ENCODE assay signal across 18 cellular contexts in the genomic region with DNA sequence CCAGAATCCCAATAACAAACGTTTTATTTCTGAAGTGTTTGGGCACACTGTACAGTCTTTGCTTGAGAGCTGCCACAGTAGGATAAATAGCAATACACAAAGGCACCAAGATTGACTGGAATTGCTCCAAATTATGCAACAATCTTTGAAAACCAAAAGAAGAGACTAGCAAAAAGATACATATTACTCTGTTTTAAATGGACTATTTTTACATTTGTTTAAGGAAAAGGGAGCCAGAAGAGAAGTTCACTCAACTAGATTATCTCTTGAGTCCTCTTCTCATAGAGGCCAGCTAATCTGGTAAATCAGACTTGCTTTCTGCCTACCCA.
DNase-seq lines count a peak whose midpoint lies in the region; ATAC-seq, FAIRE-seq and TF ChIP-seq lines count a peak whose summit lies in the region.
"Had no signal": no experiment of that assay in that cellular context is flagged by ENCODE, and none has a peak within 500 bp of the region (broad histone marks: within the 10 kb centered on the region; RNA-seq: fewer than 3 reads in every experiment).

No MANE protein-coding gene starts in this region.

- no peak for TF ChIP-seq RAD21 in K562 (CRISPR knock-in tag; conservative IDR thresholded peaks at IDR 0.05 in 1 of 2, IDR thresholded peaks at IDR 0.05 in 1 of 2)

- H3K27me3 Mint-ChIP-seq in glutamatergic neuron (ENCODE audit: unreplicated experiment), result peaks cover 1% of the 10 kb centered on the region

- no peaks in the 10 kb centered on the region for H3K27me3 ChIP-seq in heart right ventricle
- H3K27me3 ChIP-seq in K562 (ENCODE audit: control insufficient read depth in 2 of 2, insufficient read depth in 2 of 2, low read length in 2 of 2), result no peaks in the 10 kb centered on the region
- no peaks in the 10 kb centered on the region for H3K27me3 ChIP-seq in parathyroid adenoma (ENCODE audit: control insufficient read depth, insufficient read depth, low read length)

- TF ChIP-seq CTCF in heart right ventricle (IDR thresholded peaks at IDR 0.05) (no peak), K562 (IDR thresholded peaks at IDR 0.05 in 2 of 3, conservative IDR thresholded peaks at IDR 0.05 in 1 of 3; ENCODE audit: insufficient read depth in 2 of 3, low read depth in 1 of 3, low read length in 3 of 3) (no peak), parathyroid adenoma (IDR thresholded peaks at IDR 0.05) (no peak), glutamatergic neuron (IDR thresholded peaks at IDR 0.05; ENCODE audit: partially characterized antibody, unreplicated experiment) (no peak)

- H3K4me1 Mint-ChIP-seq in glutamatergic neuron (ENCODE audit: low read depth, unreplicated experiment), result peaks cover 5% of the 10 kb centered on the region

- no peak overlapping the region for H3K4me3 Mint-ChIP-seq in glutamatergic neuron (ENCODE audit: unreplicated experiment)

- H3K79me2 ChIP-seq in K562 (ENCODE audit: control insufficient read depth, insufficient read depth, low read length) (no peaks in the 10 kb centered on the region), parathyroid adenoma (no peaks in the 10 kb centered on the region)

- H4K20me1 ChIP-seq in K562 (replicated peaks; ENCODE audit: control insufficient read depth, insufficient read depth, low read length), result no peaks in the 10 kb centered on the region

- intact Hi-C loops in heart right ventricle (cut with DNase I) (no loop called here), left ventricle myocardium superior (cut with micrococcal nuclease) (no loop called here), K562 (cut with micrococcal nuclease) (no loop called here)

- peak overlapping the region in 7 of 10 donors; percentile 51 to 81 (median 62) for H3K27ac ChIP-seq in heart right ventricle
- H3K27ac ChIP-seq in K562 (ENCODE audit: extremely low read depth, low read depth, low read length), result no peak overlapping the region
- peak overlapping the region; percentile 98 for H3K27ac ChIP-seq in parathyroid adenoma
- H3K27ac ChIP-seq: C4-2B had no signal

- no peaks in the 10 kb centered on the region for H3K9me3 Mint-ChIP-seq in glutamatergic neuron (ENCODE audit: unreplicated experiment)

- no peak overlapping the region for H3K4me2 ChIP-seq in K562 (ENCODE audit: insufficient read depth, low read length)
- peak overlapping the region; percentile 35 for H3K4me2 ChIP-seq in parathyroid adenoma (ENCODE audit: low read length)

- peak; percentile 54 for FAIRE-seq in K562 (lab: Jason Lieb, UNC)
- FAIRE-seq: A204.1, GM12891, H1 had no signal

- H3K9me1 ChIP-seq in K562 (ENCODE audit: control insufficient read depth, insufficient read depth, low read length), result no peaks in the 10 kb centered on the region

- CTCF ChIA-PET in K562 (lab: Yijun Ruan, JAX; ENCODE audit: low intra/inter-chr PET ratio), result no interaction called here

- H2AFZ ChIP-seq in K562 (ENCODE audit: low read depth, low read length) (peak overlapping the region; percentile 53), parathyroid adenoma (peak overlapping the region; percentile 63)

- POLR2A ChIA-PET in K562 (lab: Yijun Ruan, JAX), result interaction anchor here (1.3 kb wide), 1 partner anchor 10 kb away, joined by 4 read pairs; no protein-coding TSS in a partner anchor

- H3K36me3 ChIP-seq in heart right ventricle (no peaks in the 10 kb centered on the region), K562 (ENCODE audit: control insufficient read depth, insufficient read depth, low read length) (no peaks in the 10 kb centered on the region), parathyroid adenoma (ENCODE audit: control insufficient read depth, insufficient read depth, low read length) (no peaks in the 10 kb centered on the region)

- no peak for DNase-seq in heart right ventricle
- no peak for DNase-seq in left ventricle myocardium superior
- no peak for DNase-seq in K562 (ENCODE audit: extremely low read depth in 1 of 4, low spot score in 3 of 4)
- DNase-seq in NOMO-1 treated with DMSO at 0.1 percent for 48 hours (lab: John Stamatoyannopoulos, UW; ENCODE audit: unreplicated experiment), result no peak
- no peak for DNase-seq in glutamatergic neuron
- DNase-seq: GDM1, KBM-7, MV-4-11, NCI-H1436, NCI-H2029, NCI-H2171 treated with DMSO at 0.1 percent for 48 hours, NCI-H446 treated with DMSO at 0.1 percent for 48 hours had no signal

- ATAC-seq in heart right ventricle (peak in 1 of 8 donors; percentile 32), left ventricle myocardium superior (no peak), K562 (no peak), HG02981 (IDR thresholded peaks at IDR 0.05; ENCODE audit: unreplicated experiment) (no peak)

- no peak for TF ChIP-seq POLR2A in K562 (conservative IDR thresholded peaks at IDR 0.05)

- H3K9me3 ChIP-seq in heart right ventricle (no peaks in the 10 kb centered on the region), K562 (replicated peaks; ENCODE audit: control insufficient read depth, insufficient read depth, low read depth, low read length) (no peaks in the 10 kb centered on the region), parathyroid adenoma (ENCODE audit: control insufficient read depth, low read length) (no peaks in the 10 kb centered on the region)

- no peak overlapping the region for H3K4me3 ChIP-seq in heart right ventricle
- no peak overlapping the region for H3K4me3 ChIP-seq in K562
- H3K4me3 ChIP-seq in parathyroid adenoma (ENCODE audit: low read depth, low read length), result no peak overlapping the region

- no TSS peak for BruUV-seq in K562 (replicated peaks; lab: Mats Ljungman, UMichigan)

- H3K36me3 Mint-ChIP-seq in glutamatergic neuron (ENCODE audit: unreplicated experiment), result no peaks in the 10 kb centered on the region

- TF ChIP-seq EP300 in K562 (IDR thresholded peaks at IDR 0.05; ENCODE audit: low read length), result no peak

- H3K4me1 ChIP-seq in heart right ventricle, result peaks cover 0 to 35% (median 17%) of the 10 kb centered on the region in 9 donors
- peaks cover 0 to 5% of the 10 kb centered on the region in 2 experiments; a peak in 3 of 5 replicates for H3K4me1 ChIP-seq in K562 (replicated peaks in 1 of 2; ENCODE audit: control insufficient read depth in 2 of 2, insufficient read depth in 2 of 2, low read length in 2 of 2)
- peaks cover 52% of the 10 kb centered on the region for H3K4me1 ChIP-seq in parathyroid adenoma

- no peak overlapping the region for H3K9ac ChIP-seq in K562 (ENCODE audit: insufficient read depth in 1 of 2, low read depth in 2 of 2, low read length in 2 of 2)
- no peak overlapping the region for H3K9ac ChIP-seq in parathyroid adenoma

- 32 to 40% methylated on average over 1 of the region's 1 CpG for WGBS in heart right ventricle, 2 donors
- WGBS in K562 (ENCODE audit: insufficient coverage, low coverage, missing lambda C conversion rate), result 0% methylated on average over 1 of the region's 1 CpG

- H3K27ac Mint-ChIP-seq in glutamatergic neuron (ENCODE audit: unreplicated experiment), result no peak overlapping the region

- in situ Hi-C loops in K562 (cut with MboI), result no loop called here

TF ChIP-seq in K562, 482 proteins besides CTCF, POLR2A, EP300 and RAD21:
- TF ChIP-seq CEBPG (CRISPR knock-in tag; IDR thresholded peaks at IDR 0.05), result no peak
- TF ChIP-seq CEBPG (tag; conservative IDR thresholded peaks at IDR 0.05 in 1 of 2, IDR thresholded peaks at IDR 0.05 in 1 of 2), result peak in 1 of 2 experiments; percentile 40; a peak in 2 of 4 replicates
- TF ChIP-seq, protein P1, sequence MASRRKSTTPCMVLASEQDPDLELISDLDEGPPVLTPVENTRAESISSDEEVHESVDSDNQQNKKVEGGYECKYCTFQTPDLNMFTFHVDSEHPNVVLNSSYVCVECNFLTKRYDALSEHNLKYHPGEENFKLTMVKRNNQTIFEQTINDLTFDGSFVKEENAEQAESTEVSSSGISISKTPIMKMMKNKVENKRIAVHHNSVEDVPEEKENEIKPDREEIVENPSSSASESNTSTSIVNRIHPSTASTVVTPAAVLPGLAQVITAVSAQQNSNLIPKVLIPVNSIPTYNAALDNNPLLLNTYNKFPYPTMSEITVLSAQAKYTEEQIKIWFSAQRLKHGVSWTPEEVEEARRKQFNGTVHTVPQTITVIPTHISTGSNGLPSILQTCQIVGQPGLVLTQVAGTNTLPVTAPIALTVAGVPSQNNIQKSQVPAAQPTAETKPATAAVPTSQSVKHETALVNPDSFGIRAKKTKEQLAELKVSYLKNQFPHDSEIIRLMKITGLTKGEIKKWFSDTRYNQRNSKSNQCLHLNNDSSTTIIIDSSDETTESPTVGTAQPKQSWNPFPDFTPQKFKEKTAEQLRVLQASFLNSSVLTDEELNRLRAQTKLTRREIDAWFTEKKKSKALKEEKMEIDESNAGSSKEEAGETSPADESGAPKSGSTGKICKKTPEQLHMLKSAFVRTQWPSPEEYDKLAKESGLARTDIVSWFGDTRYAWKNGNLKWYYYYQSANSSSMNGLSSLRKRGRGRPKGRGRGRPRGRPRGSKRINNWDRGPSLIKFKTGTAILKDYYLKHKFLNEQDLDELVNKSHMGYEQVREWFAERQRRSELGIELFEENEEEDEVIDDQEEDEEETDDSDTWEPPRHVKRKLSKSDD (conservative IDR thresholded peaks at IDR 0.05; ENCODE audit: low read length), result no peak
- TF ChIP-seq CEBPB (tag; IDR thresholded peaks at IDR 0.05), result peak; percentile 46
- no peak for TF ChIP-seq POU5F1 (IDR thresholded peaks at IDR 0.05; ENCODE audit: borderline replicate concordance, low read depth, low read length, partially characterized antibody)
- TF ChIP-seq, protein P2, sequence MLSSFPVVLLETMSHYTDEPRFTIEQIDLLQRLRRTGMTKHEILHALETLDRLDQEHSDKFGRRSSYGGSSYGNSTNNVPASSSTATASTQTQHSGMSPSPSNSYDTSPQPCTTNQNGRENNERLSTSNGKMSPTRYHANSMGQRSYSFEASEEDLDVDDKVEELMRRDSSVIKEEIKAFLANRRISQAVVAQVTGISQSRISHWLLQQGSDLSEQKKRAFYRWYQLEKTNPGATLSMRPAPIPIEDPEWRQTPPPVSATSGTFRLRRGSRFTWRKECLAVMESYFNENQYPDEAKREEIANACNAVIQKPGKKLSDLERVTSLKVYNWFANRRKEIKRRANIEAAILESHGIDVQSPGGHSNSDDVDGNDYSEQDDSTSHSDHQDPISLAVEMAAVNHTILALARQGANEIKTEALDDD (IDR thresholded peaks at IDR 0.05), result peak; percentile 50; the same call in 1 of the 2 replicates
